ENCODE assay signal across 9 cellular contexts in the genomic region with DNA sequence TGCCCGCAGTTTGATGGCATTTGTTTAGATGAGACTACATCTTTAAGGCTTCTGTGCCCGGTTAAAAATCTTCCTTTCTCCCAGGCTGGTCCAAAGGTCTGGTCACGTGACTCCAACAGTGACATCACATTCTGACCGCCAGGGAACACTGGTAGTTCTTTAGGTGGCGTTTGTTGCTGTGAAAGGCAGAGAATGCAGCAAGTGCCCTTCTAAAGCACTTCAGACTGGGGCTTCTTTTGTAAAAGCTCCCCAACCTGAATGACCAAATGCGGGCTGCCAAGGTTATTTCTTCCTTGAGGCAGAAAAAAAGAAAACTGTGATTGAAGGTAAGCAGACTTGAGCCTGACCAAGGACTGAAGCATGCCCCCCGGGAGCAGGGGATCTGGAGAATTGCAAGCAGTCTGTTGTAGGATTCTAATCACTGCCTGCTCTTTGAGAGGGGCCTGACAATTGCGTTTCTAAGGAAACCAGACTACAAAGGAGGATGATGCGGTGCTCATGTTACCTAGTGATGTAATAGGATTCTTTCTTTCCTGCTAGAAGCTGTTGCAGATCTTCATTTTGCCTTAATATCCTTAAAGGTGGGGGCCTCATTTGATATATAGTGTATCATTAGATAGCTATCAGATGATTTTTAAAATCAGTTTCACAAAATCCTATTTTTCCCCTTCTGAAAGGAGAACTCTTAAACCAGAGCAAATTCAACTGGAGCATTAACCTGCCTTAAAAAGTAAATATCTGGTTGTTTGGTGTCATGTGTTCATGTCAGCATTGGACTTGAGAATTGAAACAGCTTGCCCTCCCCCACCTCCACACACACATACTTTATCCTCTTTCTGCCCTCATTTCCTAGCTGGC.
DNase-seq lines count a peak whose midpoint lies in the region; ATAC-seq and TF ChIP-seq lines count a peak whose summit lies in the region.
"Had no signal": no experiment of that assay in that cellular context is flagged by ENCODE, and none has a peak within 500 bp of the region (broad histone marks: within the 10 kb centered on the region; RNA-seq: fewer than 3 reads in every experiment).

No MANE protein-coding gene starts in this region.

- peak; percentile 55 for TF ChIP-seq RAD21 in neural cell (conservative IDR thresholded peaks at IDR 0.05)

- CTCF ChIA-PET in GM10248 (lab: Yijun Ruan, JAX): interaction anchor here (0.8 kb wide), 1 partner anchor 14 kb away, joined by 3 read pairs; no protein-coding TSS in a partner anchor

- H3F3A ChIP-seq in neural cell (ENCODE audit: insufficient read depth, low read length, poor library complexity, severe bottlenecking): no peaks in the 10 kb centered on the region

- peaks cover 0 to 6% (median 5%) of the 10 kb centered on the region in 3 donors for H3K36me3 Mint-ChIP-seq in naive thymus-derived CD8-positive, alpha-beta T cell

- H3K36me3 ChIP-seq in neural cell (ENCODE audit: insufficient read depth, low read length): no peaks in the 10 kb centered on the region

- peak; percentile 14 for TF ChIP-seq CTCF in epithelial cell of proximal tubule (conservative IDR thresholded peaks at IDR 0.05; ENCODE audit: low read depth, low read length)
- TF ChIP-seq CTCF in neural cell (IDR thresholded peaks at IDR 0.05; ENCODE audit: poor library complexity, severe bottlenecking): peak; percentile 64
- no peak for TF ChIP-seq CTCF in GM10248 (IDR thresholded peaks at IDR 0.05; ENCODE audit: control extremely low read depth, extremely low read depth, low read depth, missing control alignments)

- peak; percentile 78 for TF ChIP-seq EP300 in neural cell (conservative IDR thresholded peaks at IDR 0.05; ENCODE audit: poor library complexity, severe bottlenecking)

- H3K27ac ChIP-seq in neural cell (ENCODE audit: low read length): peak overlapping the region; percentile 98

- no peaks in the 10 kb centered on the region for H4K20me1 ChIP-seq in neural cell (ENCODE audit: insufficient read depth)

- H3K9me3 Mint-ChIP-seq in naive thymus-derived CD8-positive, alpha-beta T cell: peaks cover 0 to 4% (median 0%) of the 10 kb centered on the region in 9 donors

- DNase-seq in EL (peak; percentile 11), NCI-H510A (lab: John Stamatoyannopoulos, UW) (peak; percentile 1), epithelial cell of proximal tubule (ENCODE audit: low read depth) (no peak), GM10248 (ENCODE audit: extremely low spot score) (no peak), LoVo (ENCODE audit: low spot score) (no peak)
- no peak for DNase-seq in naive thymus-derived CD8-positive, alpha-beta T cell
- DNase-seq: activated T-cell treated with anti-CD3 and anti-CD28 coated beads for 4 hours had no signal

- H3K79me2 ChIP-seq in neural cell (replicated peaks; ENCODE audit: insufficient read depth, low read length): peaks cover 13% of the 10 kb centered on the region

- H3K4me3 Mint-ChIP-seq in naive thymus-derived CD8-positive, alpha-beta T cell: no peak overlapping the region

- H3K27me3 ChIP-seq in neural cell (ENCODE audit: insufficient read depth, low read depth, low read length): no peaks in the 10 kb centered on the region

- POLR2A ChIA-PET in GM10248 (lab: Yijun Ruan, JAX): no interaction called here
- POLR2A ChIA-PET in naive thymus-derived CD8-positive, alpha-beta T cell (lab: Charles Lee): no interaction called here

- no peaks in the 10 kb centered on the region for H3K9me3 ChIP-seq in neural cell (ENCODE audit: low read length)

- no peaks in the 10 kb centered on the region for H3K27me3 Mint-ChIP-seq in naive thymus-derived CD8-positive, alpha-beta T cell

- H3K4me1 Mint-ChIP-seq in naive thymus-derived CD8-positive, alpha-beta T cell: no peaks in the 10 kb centered on the region

- no peak for ATAC-seq in naive thymus-derived CD8-positive, alpha-beta T cell
- no peak for ATAC-seq in activated CD4-positive, CD25-positive, alpha-beta regulatory T cell treated with anti-CD3 and anti-CD28 coated beads, Interleukin-2, amount 50 U/mL, for 24 hours

- peak overlapping the region; percentile 14 for H2AFZ ChIP-seq in neural cell (ENCODE audit: low read depth, low read length)

- H3K4me3 ChIP-seq in epithelial cell of proximal tubule (ENCODE audit: low read depth, low read length): peak overlapping the region; percentile 26
- peak overlapping the region; percentile 63 for H3K4me3 ChIP-seq in neural cell (ENCODE audit: low read length)

- peak overlapping the region; percentile 82 for H3K9ac ChIP-seq in neural cell (ENCODE audit: low read length)

- peak overlapping the region in 1 of 10 donors; percentile 65 for H3K27ac Mint-ChIP-seq in naive thymus-derived CD8-positive, alpha-beta T cell

- H3K9me2 ChIP-seq in neural cell (ENCODE audit: insufficient read depth, low read length): no peaks in the 10 kb centered on the region

- peak overlapping the region; percentile 96 for H3K4me2 ChIP-seq in neural cell (ENCODE audit: low read length)

TF ChIP-seq in neural cell, 6 proteins besides CTCF, POLR2A, EP300 and RAD21:
- TF ChIP-seq MXI1 (conservative IDR thresholded peaks at IDR 0.05; ENCODE audit: poor library complexity, severe bottlenecking): peak; percentile 33
- TF ChIP-seq POLR2AphosphoS5 (IDR thresholded peaks at IDR 0.05): peak; percentile 77
- no peak for TF ChIP-seq TAF1 (IDR thresholded peaks at IDR 0.05; ENCODE audit: low read depth)
- TF ChIP-seq SMC3 (conservative IDR thresholded peaks at IDR 0.05; ENCODE audit: poor library complexity): peak; percentile 42
- no peak for TF ChIP-seq EZH2 (IDR thresholded peaks at IDR 0.05; ENCODE audit: borderline replicate concordance, insufficient read depth, low read length, poor library complexity, severe bottlenecking)
- TF ChIP-seq, protein P1, sequence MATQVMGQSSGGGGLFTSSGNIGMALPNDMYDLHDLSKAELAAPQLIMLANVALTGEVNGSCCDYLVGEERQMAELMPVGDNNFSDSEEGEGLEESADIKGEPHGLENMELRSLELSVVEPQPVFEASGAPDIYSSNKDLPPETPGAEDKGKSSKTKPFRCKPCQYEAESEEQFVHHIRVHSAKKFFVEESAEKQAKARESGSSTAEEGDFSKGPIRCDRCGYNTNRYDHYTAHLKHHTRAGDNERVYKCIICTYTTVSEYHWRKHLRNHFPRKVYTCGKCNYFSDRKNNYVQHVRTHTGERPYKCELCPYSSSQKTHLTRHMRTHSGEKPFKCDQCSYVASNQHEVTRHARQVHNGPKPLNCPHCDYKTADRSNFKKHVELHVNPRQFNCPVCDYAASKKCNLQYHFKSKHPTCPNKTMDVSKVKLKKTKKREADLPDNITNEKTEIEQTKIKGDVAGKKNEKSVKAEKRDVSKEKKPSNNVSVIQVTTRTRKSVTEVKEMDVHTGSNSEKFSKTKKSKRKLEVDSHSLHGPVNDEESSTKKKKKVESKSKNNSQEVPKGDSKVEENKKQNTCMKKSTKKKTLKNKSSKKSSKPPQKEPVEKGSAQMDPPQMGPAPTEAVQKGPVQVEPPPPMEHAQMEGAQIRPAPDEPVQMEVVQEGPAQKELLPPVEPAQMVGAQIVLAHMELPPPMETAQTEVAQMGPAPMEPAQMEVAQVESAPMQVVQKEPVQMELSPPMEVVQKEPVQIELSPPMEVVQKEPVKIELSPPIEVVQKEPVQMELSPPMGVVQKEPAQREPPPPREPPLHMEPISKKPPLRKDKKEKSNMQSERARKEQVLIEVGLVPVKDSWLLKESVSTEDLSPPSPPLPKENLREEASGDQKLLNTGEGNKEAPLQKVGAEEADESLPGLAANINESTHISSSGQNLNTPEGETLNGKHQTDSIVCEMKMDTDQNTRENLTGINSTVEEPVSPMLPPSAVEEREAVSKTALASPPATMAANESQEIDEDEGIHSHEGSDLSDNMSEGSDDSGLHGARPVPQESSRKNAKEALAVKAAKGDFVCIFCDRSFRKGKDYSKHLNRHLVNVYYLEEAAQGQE (IDR thresholded peaks at IDR 0.05; ENCODE audit: borderline replicate concordance): peak; percentile 91

Comparison
In these comparisons a context has a peak if more than half of its experiments do, and no peak if none do; other contexts are left out.
1. DNase-seq: peak in EL (single experiment) and NCI-H510A (single experiment); none in epithelial cell of proximal tubule (single experiment), GM10248 (single experiment), naive thymus-derived CD8-positive, alpha-beta T cell (0 of 10) and LoVo (single experiment).